ENCODE assay signal across 25 cellular contexts in the genomic region with DNA sequence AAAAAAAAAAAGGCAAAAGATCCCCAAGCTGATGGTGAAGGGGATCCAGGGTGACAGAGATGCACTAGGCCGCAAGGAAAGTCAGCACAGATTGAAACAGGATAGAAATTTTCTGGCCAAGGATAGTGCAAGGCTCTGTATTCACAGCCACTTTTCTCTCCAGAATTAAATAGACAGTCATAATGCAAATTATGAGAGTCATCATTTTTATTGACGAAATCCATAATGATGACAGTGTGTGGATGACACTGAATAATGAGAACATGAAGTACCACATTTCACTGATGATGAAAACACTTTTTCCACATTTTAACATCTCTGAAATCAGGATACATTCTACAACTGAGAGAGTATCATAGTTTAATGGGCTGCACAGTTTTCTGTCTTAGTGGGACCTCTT.
DNase-seq lines count a peak whose midpoint lies in the region; ATAC-seq, FAIRE-seq and TF ChIP-seq lines count a peak whose summit lies in the region.
"Had no signal": no experiment of that assay in that cellular context is flagged by ENCODE, and none has a peak within 500 bp of the region (broad histone marks: within the 10 kb centered on the region; RNA-seq: fewer than 3 reads in every experiment).

No MANE protein-coding gene starts in this region.

- no peaks in the 10 kb centered on the region for H3K4me1 ChIP-seq in A549
- H3K4me1 ChIP-seq: BE2C, BLaER1 had no signal

- no peak for TF ChIP-seq POLR2A in A549 (IDR thresholded peaks at IDR 0.05; ENCODE audit: low read length)

- no peak for FAIRE-seq in A549 (lab: Jason Lieb, UNC)
- FAIRE-seq: GM12878, GM12892, GM18507 had no signal

- H3K27me3 Mint-ChIP-seq in activated CD4-positive, alpha-beta T cell treated with anti-CD3 and anti-CD28 coated beads, Interleukin-2, amount 10 ng/mL, durations not matched to agents 24 days and 14 days: no peaks in the 10 kb centered on the region
- H3K27me3 Mint-ChIP-seq in activated CD4-positive, alpha-beta T cell treated with anti-CD3 and anti-CD28 coated beads, Interleukin-2, amount 10 ng/mL, durations not matched to agents 7 days and 5 days: no peaks in the 10 kb centered on the region
- H3K27me3 Mint-ChIP-seq: CD4-positive, alpha-beta memory T cell; CD4-positive, CD25-positive, alpha-beta regulatory T cell; CD8-positive, alpha-beta memory T cell had no signal

- H3K9me3 Mint-ChIP-seq in activated CD4-positive, alpha-beta T cell treated with anti-CD3 and anti-CD28 coated beads, Interleukin-2, amount 10 ng/mL, durations not matched to agents 24 days and 14 days: peaks cover 14% of the 10 kb centered on the region
- peaks cover 20% of the 10 kb centered on the region for H3K9me3 Mint-ChIP-seq in activated CD4-positive, alpha-beta T cell treated with anti-CD3 and anti-CD28 coated beads, Interleukin-2, amount 10 ng/mL, durations not matched to agents 7 days and 5 days

- H3K27ac Mint-ChIP-seq in activated CD4-positive, alpha-beta T cell treated with anti-CD3 and anti-CD28 coated beads, Interleukin-2, amount 10 ng/mL, durations not matched to agents 24 days and 14 days: no peak overlapping the region
- H3K27ac Mint-ChIP-seq in activated CD4-positive, alpha-beta T cell treated with anti-CD3 and anti-CD28 coated beads, Interleukin-2, amount 10 ng/mL, durations not matched to agents 7 days and 5 days: no peak overlapping the region
- H3K27ac Mint-ChIP-seq: CD14-positive monocyte; CD4-positive, alpha-beta memory T cell; CD8-positive, alpha-beta memory T cell had no signal

- DNase-seq in activated CD4-positive, alpha-beta T cell treated with anti-CD3 and anti-CD28 coated beads, Interleukin-2, amount 10 ng/mL, durations not matched to agents 24 days and 14 days: peak; percentile 36
- DNase-seq in activated CD4-positive, alpha-beta T cell treated with anti-CD3 and anti-CD28 coated beads, Interleukin-2, amount 10 ng/mL, durations not matched to agents 7 days and 5 days: no peak
- no peak for DNase-seq in A549 (ENCODE audit: low read depth in 1 of 2, low spot score in 1 of 2)
- no peak for DNase-seq in caudate nucleus (lab: John Stamatoyannopoulos, UW)
- no peak for DNase-seq in stimulated activated CD4-positive, alpha-beta T cell treated with anti-CD3 and anti-CD28 coated beads, Interleukin-4, amount 100 ng/mL, for 1 hour
- DNase-seq: ACHN; BE2C; C1 segment of cervical spinal cord; CD4-positive, alpha-beta memory T cell; CD4-positive, CD25-positive, alpha-beta regulatory T cell; CD8-positive, alpha-beta memory T cell; COR-L47; DMS 273 treated with DMSO at 0.1 percent for 48 hours; DMS153; DMS53; DMS79; DND-41; EL; GDM1 had no signal

- H3K4me1 Mint-ChIP-seq in activated CD4-positive, alpha-beta T cell treated with anti-CD3 and anti-CD28 coated beads, Interleukin-2, amount 10 ng/mL, durations not matched to agents 24 days and 14 days: peaks cover 27% of the 10 kb centered on the region
- H3K4me1 Mint-ChIP-seq in activated CD4-positive, alpha-beta T cell treated with anti-CD3 and anti-CD28 coated beads, Interleukin-2, amount 10 ng/mL, durations not matched to agents 7 days and 5 days: peaks cover 14% of the 10 kb centered on the region

- POLR2A ChIA-PET in activated CD4-positive, alpha-beta T cell treated with anti-CD3 and anti-CD28 coated beads, Interleukin-2, amount 10 ng/mL, durations not matched to agents 7 days and 5 days (lab: Charles Lee): interaction anchor here (0.6 kb wide), 1 partner anchor 294 kb away, joined by 3 read pairs; no protein-coding TSS in a partner anchor
- POLR2A ChIA-PET in A549 (lab: Yijun Ruan, JAX): no interaction called here

- no peaks in the 10 kb centered on the region for H3K9me3 ChIP-seq in A549
- H3K9me3 ChIP-seq: BE2C had no signal

- CTCF ChIA-PET in activated CD4-positive, alpha-beta T cell treated with anti-CD3 and anti-CD28 coated beads, Interleukin-2, amount 10 ng/mL, durations not matched to agents 7 days and 5 days (lab: Charles Lee): no interaction called here
- CTCF ChIA-PET in A549 (lab: Yijun Ruan, JAX): no interaction called here

- WGBS in A549 (ENCODE audit: missing lambda C conversion rate): 26% methylated on average over 2 of the region's 2 CpGs

- no peak for TF ChIP-seq EP300 in A549 (IDR thresholded peaks at IDR 0.05)

- H3K36me3 Mint-ChIP-seq in activated CD4-positive, alpha-beta T cell treated with anti-CD3 and anti-CD28 coated beads, Interleukin-2, amount 10 ng/mL, durations not matched to agents 24 days and 14 days (ENCODE audit: low read depth): peaks cover 29% of the 10 kb centered on the region
- H3K36me3 Mint-ChIP-seq in activated CD4-positive, alpha-beta T cell treated with anti-CD3 and anti-CD28 coated beads, Interleukin-2, amount 10 ng/mL, durations not matched to agents 7 days and 5 days (ENCODE audit: low read depth): peaks cover 24% of the 10 kb centered on the region

- no peak overlapping the region for H3K4me3 ChIP-seq in A549
- H3K4me3 ChIP-seq: BLaER1, GM12878 had no signal

- intact Hi-C loops in activated CD4-positive, alpha-beta T cell treated with anti-CD3 and anti-CD28 coated beads, Interleukin-2, amount 10 ng/mL, durations not matched to agents 24 days and 14 days (cut with micrococcal nuclease): no loop called here

- H3K4me3 Mint-ChIP-seq in activated CD4-positive, alpha-beta T cell treated with anti-CD3 and anti-CD28 coated beads, Interleukin-2, amount 10 ng/mL, durations not matched to agents 24 days and 14 days: no peak overlapping the region
- no peak overlapping the region for H3K4me3 Mint-ChIP-seq in activated CD4-positive, alpha-beta T cell treated with anti-CD3 and anti-CD28 coated beads, Interleukin-2, amount 10 ng/mL, durations not matched to agents 7 days and 5 days
- H3K4me3 Mint-ChIP-seq: CD14-positive monocyte; CD4-positive, alpha-beta memory T cell; CD8-positive, alpha-beta memory T cell had no signal

- no peak for TF ChIP-seq RAD21 in A549 (conservative IDR thresholded peaks at IDR 0.05 in 1 of 2, IDR thresholded peaks at IDR 0.05 in 1 of 2)

- H3K27ac ChIP-seq in A549: no peak overlapping the region
- H3K27ac ChIP-seq in caudate nucleus (ENCODE audit: low read depth, low read length): peak overlapping the region; percentile 52
- H3K27ac ChIP-seq: 22Rv1, BLaER1 had no signal

- no peak overlapping the region for H3K4me2 ChIP-seq in A549
- H3K4me2 ChIP-seq: BLaER1 had no signal

- TF ChIP-seq CTCF in A549 (IDR thresholded peaks at IDR 0.05): no peak

- no peak for ATAC-seq in A549
- ATAC-seq: GM12878 had no signal

TF ChIP-seq in A549, 52 proteins besides CTCF, POLR2A, EP300 and RAD21:
- no peak for TF ChIP-seq EHF (CRISPR knock-in tag; IDR thresholded peaks at IDR 0.05)
- no peak for TF ChIP-seq FOSL2 (IDR thresholded peaks at IDR 0.05)
- no peak for TF ChIP-seq FOSL2 (CRISPR knock-in tag; IDR thresholded peaks at IDR 0.05)
- TF ChIP-seq MAFK (IDR thresholded peaks at IDR 0.05; ENCODE audit: partially characterized antibody): peak; percentile 51
- TF ChIP-seq BHLHE40 (IDR thresholded peaks at IDR 0.05; ENCODE audit: low read depth, low read length): no peak
- TF ChIP-seq, protein P1, sequence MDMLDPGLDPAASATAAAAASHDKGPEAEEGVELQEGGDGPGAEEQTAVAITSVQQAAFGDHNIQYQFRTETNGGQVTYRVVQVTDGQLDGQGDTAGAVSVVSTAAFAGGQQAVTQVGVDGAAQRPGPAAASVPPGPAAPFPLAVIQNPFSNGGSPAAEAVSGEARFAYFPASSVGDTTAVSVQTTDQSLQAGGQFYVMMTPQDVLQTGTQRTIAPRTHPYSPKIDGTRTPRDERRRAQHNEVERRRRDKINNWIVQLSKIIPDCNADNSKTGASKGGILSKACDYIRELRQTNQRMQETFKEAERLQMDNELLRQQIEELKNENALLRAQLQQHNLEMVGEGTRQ (IDR thresholded peaks at IDR 0.05): no peak
- TF ChIP-seq, protein P2, sequence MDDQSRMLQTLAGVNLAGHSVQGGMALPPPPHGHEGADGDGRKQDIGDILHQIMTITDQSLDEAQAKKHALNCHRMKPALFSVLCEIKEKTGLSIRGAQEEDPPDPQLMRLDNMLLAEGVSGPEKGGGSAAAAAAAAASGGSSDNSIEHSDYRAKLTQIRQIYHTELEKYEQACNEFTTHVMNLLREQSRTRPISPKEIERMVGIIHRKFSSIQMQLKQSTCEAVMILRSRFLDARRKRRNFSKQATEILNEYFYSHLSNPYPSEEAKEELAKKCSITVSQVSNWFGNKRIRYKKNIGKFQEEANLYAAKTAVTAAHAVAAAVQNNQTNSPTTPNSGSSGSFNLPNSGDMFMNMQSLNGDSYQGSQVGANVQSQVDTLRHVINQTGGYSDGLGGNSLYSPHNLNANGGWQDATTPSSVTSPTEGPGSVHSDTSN (IDR thresholded peaks at IDR 0.05): no peak
- TF ChIP-seq, protein P3, sequence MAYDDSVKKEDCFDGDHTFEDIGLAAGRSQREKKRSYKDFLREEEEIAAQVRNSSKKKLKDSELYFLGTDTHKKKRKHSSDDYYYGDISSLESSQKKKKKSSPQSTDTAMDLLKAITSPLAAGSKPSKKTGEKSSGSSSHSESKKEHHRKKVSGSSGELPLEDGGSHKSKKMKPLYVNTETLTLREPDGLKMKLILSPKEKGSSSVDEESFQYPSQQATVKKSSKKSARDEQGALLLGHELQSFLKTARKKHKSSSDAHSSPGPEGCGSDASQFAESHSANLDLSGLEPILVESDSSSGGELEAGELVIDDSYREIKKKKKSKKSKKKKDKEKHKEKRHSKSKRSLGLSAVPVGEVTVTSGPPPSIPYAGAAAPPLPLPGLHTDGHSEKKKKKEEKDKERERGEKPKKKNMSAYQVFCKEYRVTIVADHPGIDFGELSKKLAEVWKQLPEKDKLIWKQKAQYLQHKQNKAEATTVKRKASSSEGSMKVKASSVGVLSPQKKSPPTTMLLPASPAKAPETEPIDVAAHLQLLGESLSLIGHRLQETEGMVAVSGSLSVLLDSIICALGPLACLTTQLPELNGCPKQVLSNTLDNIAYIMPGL (CRISPR knock-in tag; IDR thresholded peaks at IDR 0.05; ENCODE audit: borderline replicate concordance): no peak
TF ChIP-seq in A549: peak in this region for 1.
